In genomic region chr9:114887963-114888362, GRCh38 we compare ENCODE assay signal across 18 cellular contexts. TPM values are rescaled to one million over a fixed set of nuclear protein-coding genes. Genes with fewer than 3 reads are reported as not detected.
DNase-seq lines count a peak whose midpoint lies in the region; ATAC-seq and TF ChIP-seq lines count a peak whose summit lies in the region.
"Had no signal": no experiment of that assay in that cellular context is flagged by ENCODE, and none has a peak within 500 bp of the region (broad histone marks: within the 10 kb centered on the region; RNA-seq: fewer than 3 reads in every experiment).

No MANE protein-coding gene starts in this region.

- H3F3A ChIP-seq in GM23338 (replicated peaks; ENCODE audit: low read depth) = no peaks in the 10 kb centered on the region
- H3F3A ChIP-seq in neural progenitor cell (ENCODE audit: low read depth) = no peaks in the 10 kb centered on the region

- H3K27me3 ChIP-seq in GM23338 (ENCODE audit: insufficient read depth) (no peaks in the 10 kb centered on the region), hepatocyte (no peaks in the 10 kb centered on the region), liver (ENCODE audit: control insufficient read depth in 4 of 4, insufficient read depth in 4 of 4, low read length in 3 of 4) (no peaks in the 10 kb centered on the region), neural progenitor cell (no peaks in the 10 kb centered on the region)
- H3K27me3 ChIP-seq: BLaER1 had no signal

- H3K4me1 ChIP-seq in GM23338 (ENCODE audit: insufficient read depth) (peaks cover 19% of the 10 kb centered on the region), hepatocyte (ENCODE audit: insufficient read depth) (no peaks in the 10 kb centered on the region), liver (ENCODE audit: control insufficient read depth in 4 of 4, insufficient read depth in 4 of 4, low read length in 3 of 4) (peaks cover 15 to 30% (median 21%) of the 10 kb centered on the region in 4 donors), neural progenitor cell (peaks cover 9% of the 10 kb centered on the region)

- no peak for TF ChIP-seq RAD21 in liver (IDR thresholded peaks at IDR 0.05)

- H3K4me3 Mint-ChIP-seq in GM23338 (no peak overlapping the region), neural progenitor cell (no peak overlapping the region)
- H3K4me3 Mint-ChIP-seq: B cell had no signal

- DNase-seq in GM23338 (ENCODE audit: low spot score) (no peak), hepatocyte (ENCODE audit: low spot score) (no peak), neural progenitor cell (ENCODE audit: low spot score) (no peak), medulla oblongata (ENCODE audit: extremely low spot score) (no peak), NCI-H1694 (lab: John Stamatoyannopoulos, UW) (no peak)
- no peak for DNase-seq in effector CD4-positive, alpha-beta T cell
- DNase-seq: Caco-2; CD4-positive, CD25-positive, alpha-beta regulatory T cell; CD8-positive, alpha-beta T cell; DMS153; GOT3; HCEC 1CT had no signal

- H2AFZ ChIP-seq in GM23338 (peak overlapping the region; percentile 98; the same call in 1 of the 2 replicates), hepatocyte (no peak overlapping the region), neural progenitor cell (replicated peaks) (peak overlapping the region; percentile 100)

- peak overlapping the region in 1 of 2 donors; percentile 54 for H3K9ac ChIP-seq in liver (ENCODE audit: low read depth in 1 of 2, low read length in 2 of 2)
- H3K9ac ChIP-seq in neural progenitor cell = no peak overlapping the region
- H3K9ac ChIP-seq: BLaER1 had no signal

- no peak overlapping the region for H3K27ac Mint-ChIP-seq in GM23338
- no peak overlapping the region for H3K27ac Mint-ChIP-seq in neural progenitor cell
- H3K27ac Mint-ChIP-seq: B cell; CD8-positive, alpha-beta T cell had no signal

- H3K36me3 ChIP-seq in GM23338 (ENCODE audit: insufficient read depth) (no peaks in the 10 kb centered on the region), hepatocyte (replicated peaks; ENCODE audit: insufficient read depth, low read depth) (no peaks in the 10 kb centered on the region), liver (ENCODE audit: control insufficient read depth in 4 of 4, insufficient read depth in 3 of 4, low read depth in 1 of 4, low read length in 3 of 4) (no peaks in the 10 kb centered on the region), neural progenitor cell (no peaks in the 10 kb centered on the region)
- H3K36me3 ChIP-seq: BLaER1 had no signal

- 0 out of 2 replicates have a peak, but pooled peaks cover 7% of the 10 kb centered on the region for H3K9me2 ChIP-seq in GM23338 (ENCODE audit: insufficient read depth)
- H3K9me2 ChIP-seq in hepatocyte (replicated peaks; ENCODE audit: insufficient read depth) = no peaks in the 10 kb centered on the region

- peaks cover 6% of the 10 kb centered on the region for H3K9me3 ChIP-seq in hepatocyte (ENCODE audit: low read depth)
- no peaks in the 10 kb centered on the region for H3K9me3 ChIP-seq in liver (ENCODE audit: control insufficient read depth in 4 of 4, low read length in 3 of 4)
- no peaks in the 10 kb centered on the region for H3K9me3 ChIP-seq in neural progenitor cell (ENCODE audit: low read depth)
- H3K9me3 ChIP-seq: Caco-2 had no signal

- H3K36me3 Mint-ChIP-seq in GM23338 (ENCODE audit: low read depth) = no peaks in the 10 kb centered on the region
- H3K36me3 Mint-ChIP-seq in neural progenitor cell = no peaks in the 10 kb centered on the region

- H3K4me1 Mint-ChIP-seq in GM23338 = peaks cover 15% of the 10 kb centered on the region; the same call in 2 of the 3 replicates
- peaks cover 5% of the 10 kb centered on the region for H3K4me1 Mint-ChIP-seq in neural progenitor cell

- H3K79me2 ChIP-seq in GM23338 (replicated peaks; ENCODE audit: insufficient read depth) (no peaks in the 10 kb centered on the region), hepatocyte (no peaks in the 10 kb centered on the region), neural progenitor cell (ENCODE audit: low read depth) (no peaks in the 10 kb centered on the region)

- no peak overlapping the region for H3K4me3 ChIP-seq in GM23338
- H3K4me3 ChIP-seq in hepatocyte = no peak overlapping the region
- H3K4me3 ChIP-seq in liver (ENCODE audit: low read depth in 1 of 3, low read length in 3 of 3) = no peak overlapping the region
- no peak overlapping the region for H3K4me3 ChIP-seq in neural progenitor cell
- H3K4me3 ChIP-seq: BLaER1 had no signal

- no peaks in the 10 kb centered on the region for H4K20me1 ChIP-seq in GM23338 (replicated peaks; ENCODE audit: insufficient read depth)
- no peaks in the 10 kb centered on the region for H4K20me1 ChIP-seq in hepatocyte (ENCODE audit: insufficient read depth, poor library complexity, severe bottlenecking)
- H4K20me1 ChIP-seq in neural progenitor cell (ENCODE audit: low read depth) = no peaks in the 10 kb centered on the region
- H4K20me1 ChIP-seq: BLaER1 had no signal

- TF ChIP-seq CTCF in GM23338 (conservative IDR thresholded peaks at IDR 0.05; ENCODE audit: low read depth in 2 of 2) (no peak), hepatocyte (IDR thresholded peaks at IDR 0.05; ENCODE audit: poor library complexity) (no peak), liver (IDR thresholded peaks at IDR 0.05; ENCODE audit: low read depth, low read length, missing input control) (no peak), neural progenitor cell (IDR thresholded peaks at IDR 0.05) (no peak)

- H3K27ac ChIP-seq in GM23338 (ENCODE audit: low read depth) (no peak overlapping the region), hepatocyte (no peak overlapping the region), liver (ENCODE audit: low read depth in 1 of 2, low read length in 2 of 2) (peak overlapping the region; percentile 2 to 15), neural progenitor cell (no peak overlapping the region)
- H3K27ac ChIP-seq: 22Rv1, BLaER1 had no signal

- peaks cover 8% of the 10 kb centered on the region; the same call in 1 of the 3 replicates for H3K9me3 Mint-ChIP-seq in GM23338
- peaks cover 4% of the 10 kb centered on the region for H3K9me3 Mint-ChIP-seq in neural progenitor cell

- peaks cover 4% of the 10 kb centered on the region for H3K27me3 Mint-ChIP-seq in GM23338 (ENCODE audit: insufficient read depth, low read depth, poor library complexity)
- H3K27me3 Mint-ChIP-seq in neural progenitor cell (ENCODE audit: insufficient read depth, low read depth) = no peaks in the 10 kb centered on the region
- H3K27me3 Mint-ChIP-seq: B cell; CD4-positive, CD25-positive, alpha-beta regulatory T cell had no signal

- H3K4me2 ChIP-seq in GM23338 = peak overlapping the region; percentile 59
- H3K4me2 ChIP-seq in hepatocyte = peak overlapping the region; percentile 16
- H3K4me2 ChIP-seq in neural progenitor cell = no peak overlapping the region
- H3K4me2 ChIP-seq: BLaER1 had no signal

- ATAC-seq in GM23338 = no peak
- ATAC-seq: CD8-positive, alpha-beta T cell had no signal

- WGBS in hepatocyte (ENCODE audit: low lambda C conversion rate, missing lambda C conversion rate) = 88% methylated on average over 2 of the region's 2 CpGs
- WGBS in liver = 44% methylated on average over 2 of the region's 2 CpGs

TF ChIP-seq in liver, 16 proteins besides CTCF, POLR2A, EP300 and RAD21 (continues in another document):
- TF ChIP-seq ATF3 (IDR thresholded peaks at IDR 0.05) (peak; percentile 65), FOXA2 (IDR thresholded peaks at IDR 0.05) (peak; percentile 98), RXRA (IDR thresholded peaks at IDR 0.05) (peak; percentile 35 to 79), SP1 (IDR thresholded peaks at IDR 0.05) (peak; percentile 55), HNF4A (conservative IDR thresholded peaks at IDR 0.05) (peak; percentile 58 to 71), TAF1 (conservative IDR thresholded peaks at IDR 0.05) (no peak), GABPA (IDR thresholded peaks at IDR 0.05 in 1 of 2, conservative IDR thresholded peaks at IDR 0.05 in 1 of 2) (peak in 1 of 2 donors; percentile 20)
- TF ChIP-seq, protein P1, sequence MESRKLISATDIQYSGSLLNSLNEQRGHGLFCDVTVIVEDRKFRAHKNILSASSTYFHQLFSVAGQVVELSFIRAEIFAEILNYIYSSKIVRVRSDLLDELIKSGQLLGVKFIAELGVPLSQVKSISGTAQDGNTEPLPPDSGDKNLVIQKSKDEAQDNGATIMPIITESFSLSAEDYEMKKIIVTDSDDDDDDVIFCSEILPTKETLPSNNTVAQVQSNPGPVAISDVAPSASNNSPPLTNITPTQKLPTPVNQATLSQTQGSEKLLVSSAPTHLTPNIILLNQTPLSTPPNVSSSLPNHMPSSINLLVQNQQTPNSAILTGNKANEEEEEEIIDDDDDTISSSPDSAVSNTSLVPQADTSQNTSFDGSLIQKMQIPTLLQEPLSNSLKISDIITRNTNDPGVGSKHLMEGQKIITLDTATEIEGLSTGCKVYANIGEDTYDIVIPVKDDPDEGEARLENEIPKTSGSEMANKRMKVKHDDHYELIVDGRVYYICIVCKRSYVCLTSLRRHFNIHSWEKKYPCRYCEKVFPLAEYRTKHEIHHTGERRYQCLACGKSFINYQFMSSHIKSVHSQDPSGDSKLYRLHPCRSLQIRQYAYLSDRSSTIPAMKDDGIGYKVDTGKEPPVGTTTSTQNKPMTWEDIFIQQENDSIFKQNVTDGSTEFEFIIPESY (IDR thresholded peaks at IDR 0.05) = peak; percentile 52

RNA-seq across cellular contexts. Expression of gene TNFSF8, which starts 42.4 kb away (rescaled TPM):
- total RNA-seq in GM23338 (2014; rRNA removed; shearing (Covaris generic)) = not detected in 2 replicates
- polyA plus RNA-seq in GM23338 (2016; fragmentation: Nextera tagmentation; extraction: Ambion mirVana) = not detected in 2 replicates
- not detected in 2 replicates for total RNA-seq in hepatocyte
- polyA plus RNA-seq in hepatocyte = not detected in 2 replicates
- total RNA-seq in liver = 1 to 10 TPM in 1 of 2 donors, under 1 TPM in 1; 0.28 to 1.4 TPM
- polyA plus RNA-seq in liver = under 1 TPM; 0.48 to 0.53 TPM
- total RNA-seq in neural progenitor cell (ENCODE audit: low replicate concordance) = not detected in 2 replicates
- total RNA-seq: H7 had no signal
- polyA plus RNA-seq: AG04450 had no signal

Comparison
In these comparisons a context has a peak if more than half of its experiments do, and no peak if none do; other contexts are left out.
1. H3K27ac ChIP-seq: peak in liver (2 of 2); none in GM23338 (single experiment), hepatocyte (single experiment) and neural progenitor cell (single experiment).